In genomic region chr15:80777137-80777536, GRCh38 we compare ENCODE assay signal across 10 cellular contexts. TPM values are rescaled to one million over a fixed set of nuclear protein-coding genes. Genes with fewer than 3 reads are reported as not detected.
A peak's percentile ranks its signal among the peaks of the same experiment; 100 is the strongest.
DNase-seq lines count a peak whose midpoint lies in the region; ATAC-seq and TF ChIP-seq lines count a peak whose summit lies in the region.
"Had no signal": no experiment of that assay in that cellular context is flagged by ENCODE, and none has a peak within 500 bp of the region (broad histone marks: within the 10 kb centered on the region; RNA-seq: fewer than 3 reads in every experiment).

No MANE protein-coding gene starts in this region.

- intact Hi-C loops in sciatic nerve (cut with DNase I) (no loop called here), sigmoid colon (cut with DNase I) (loop anchor here (2.0 to 10.0 kb wide), 3 partner anchors 82 to 322 kb away; partner anchors contain the start of gene ABHD17C)

- peak; percentile 29 for ATAC-seq in sciatic nerve
- no peak for ATAC-seq in HG02884 (IDR thresholded peaks at IDR 0.05; ENCODE audit: unreplicated experiment)

- WGBS in sigmoid colon, 2 donors: 5 to 21% methylated on average over 8 of the region's 8 CpGs

- TF ChIP-seq CTCF in RWPE1 (conservative IDR thresholded peaks at IDR 0.05; ENCODE audit: low read depth) (no peak), sigmoid colon (IDR thresholded peaks at IDR 0.05) (no peak)

- POLR2A ChIA-PET in RWPE1 (lab: Yijun Ruan, JAX; ENCODE audit: low non-redundant PET): no interaction called here

- H3K27me3 ChIP-seq in sigmoid colon: peaks cover 0 to 25% (median 4%) of the 10 kb centered on the region in 3 donors

- TF ChIP-seq EP300 in sigmoid colon (IDR thresholded peaks at IDR 0.05): no peak

- DNase-seq in GM04504 (ENCODE audit: low read depth) (peak; percentile 84), RWPE1 (ENCODE audit: low spot score) (peak; percentile 68), fibroblast of peridontal ligament (ENCODE audit: extremely low read depth) (peak; percentile 99), sciatic nerve (ENCODE audit: low spot score) (no peak), NK-92 (lab: John Stamatoyannopoulos, UW; ENCODE audit: unreplicated experiment) (no peak), sigmoid colon (no peak)
- DNase-seq in central memory CD4-positive, alpha-beta T cell: no peak

- CTCF ChIA-PET in RWPE1 (lab: Yijun Ruan, JAX): interaction anchor here (0.7 to 3.4 kb wide), 6 partner anchors 29 to 226 kb away, joined by 3 to 26 read pairs (median 5); partner anchors contain the start of gene ABHD17C

- no peaks in the 10 kb centered on the region for H3K9me3 ChIP-seq in sigmoid colon

- peak overlapping the region; percentile 68 for H3K27ac ChIP-seq in RWPE1
- H3K27ac ChIP-seq in sigmoid colon: no peak overlapping the region

- no peak overlapping the region for H3K4me3 ChIP-seq in sigmoid colon
- H3K4me3 ChIP-seq: lung had no signal

- H3K4me1 ChIP-seq in sigmoid colon: peaks cover 0 to 30% (median 24%) of the 10 kb centered on the region in 4 donors

- no peak for TF ChIP-seq POLR2A in sigmoid colon (IDR thresholded peaks at IDR 0.05)

- no peaks in the 10 kb centered on the region for H3K36me3 ChIP-seq in sigmoid colon

RNA-seq across cellular contexts. Expression of gene CEMIP, which starts 2.0 kb away (rescaled TPM):
- total RNA-seq in sciatic nerve (9.9 TPM), sigmoid colon (under 1 TPM in 2 of 4 donors, not detected in 2; under 0.01 TPM)
- polyA plus RNA-seq in sigmoid colon: 1 to 10 TPM in 1 of 3 donors, under 1 TPM in 2; under 0.01 to 2.1 (median 0.23) TPM
- total RNA-seq: T-helper 1 cell treated with Interleukin-12 subunit alpha and Interleukin-12 subunit beta and Interleukin-4 antibody, amounts not matched to agents 30 ng/mL and 1 ng/mL, for 36 hours had no signal

Comparison
In these comparisons a context has a peak if more than half of its experiments do, and no peak if none do; other contexts are left out.
1. DNase-seq: peak in GM04504 (single experiment), RWPE1 (single experiment) and fibroblast of peridontal ligament (single experiment); none in sciatic nerve (single experiment), NK-92 (single experiment), central memory CD4-positive, alpha-beta T cell (single experiment) and sigmoid colon (single experiment).
2. RNA of gene CEMIP, which starts 2.0 kb away (total RNA-seq): 9.9 TPM in sciatic nerve (single experiment); under 0.01 TPM in sigmoid colon; every median in the first group is over 10 times any median in the second.